In the genomic region with DNA sequence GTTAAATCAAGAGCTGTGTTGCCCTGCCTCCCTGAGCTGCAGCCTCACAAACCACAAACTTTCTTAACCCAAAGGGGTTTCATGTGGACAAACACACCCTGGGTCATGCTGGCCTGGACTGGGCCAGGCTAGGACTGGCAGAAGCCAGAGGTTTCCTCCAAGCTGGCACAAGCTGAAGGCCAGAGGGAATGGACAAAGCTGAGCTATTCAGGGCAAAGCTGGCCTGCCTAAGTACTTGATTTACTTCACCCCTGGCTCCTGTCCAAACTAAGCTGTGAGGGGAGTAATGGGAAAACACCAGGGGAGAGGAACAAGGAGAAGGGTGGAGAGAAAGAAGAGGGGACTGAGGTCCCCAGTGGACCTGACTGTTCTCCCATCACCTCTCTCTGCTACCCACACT, we compare ENCODE assay signal across 23 cellular contexts. TPM values are rescaled to one million over a fixed set of nuclear protein-coding genes. Genes with fewer than 3 reads are reported as not detected.
DNase-seq lines count a peak whose midpoint lies in the region; TF ChIP-seq lines count a peak whose summit lies in the region.
"Had no signal": no experiment of that assay in that cellular context is flagged by ENCODE, and none has a peak within 500 bp of the region (broad histone marks: within the 10 kb centered on the region; RNA-seq: fewer than 3 reads in every experiment).

No MANE protein-coding gene starts in this region.

- H3K36me3 Mint-ChIP-seq in MCF 10A (ENCODE audit: insufficient read depth, unreplicated experiment) (peaks cover 7% of the 10 kb centered on the region), nephron progenitor cell (ENCODE audit: low read depth) (peaks cover 81% of the 10 kb centered on the region)
- peaks cover 3% of the 10 kb centered on the region for H3K36me3 Mint-ChIP-seq in activated CD4-positive, alpha-beta memory T cell treated with anti-CD3 and anti-CD28 coated beads, Interleukin-2, amount 10 ng/mL, durations not matched to agents 7 days and 5 days (ENCODE audit: low read depth)

- H3K4me1 Mint-ChIP-seq in MCF 10A (ENCODE audit: insufficient read depth, unreplicated experiment) (peaks cover 20% of the 10 kb centered on the region), nephron progenitor cell (peaks cover 9% of the 10 kb centered on the region)
- no peaks in the 10 kb centered on the region for H3K4me1 Mint-ChIP-seq in activated CD4-positive, alpha-beta memory T cell treated with anti-CD3 and anti-CD28 coated beads, Interleukin-2, amount 10 ng/mL, durations not matched to agents 7 days and 5 days
- H3K4me1 Mint-ChIP-seq: activated CD4-positive, alpha-beta T cell treated with anti-CD3 and anti-CD28 coated beads for 36 hours; activated naive CD8-positive, alpha-beta T cell treated with anti-CD3 and anti-CD28 coated beads, Interleukin-2, amount 10 ng/mL, durations not matched to agents 7 days and 5 days had no signal

- no peak overlapping the region for H3K27ac ChIP-seq in mammary epithelial cell (ENCODE audit: insufficient read depth, low read depth, low read length)
- H3K27ac ChIP-seq: A549 had no signal

- BruUV-seq in MCF 10A (replicated peaks; lab: Mats Ljungman, UMichigan) (no TSS peak), mammary epithelial cell (replicated peaks; lab: Mats Ljungman, UMichigan) (no TSS peak)

- TF ChIP-seq CTCF in MCF 10A (IDR thresholded peaks at IDR 0.05; ENCODE audit: unreplicated experiment): no peak
- no peak for TF ChIP-seq CTCF in mammary epithelial cell (conservative IDR thresholded peaks at IDR 0.05 in 1 of 2, IDR thresholded peaks at IDR 0.05 in 1 of 2; ENCODE audit: extremely low read depth in 1 of 2, insufficient read depth in 1 of 2, low read depth in 1 of 2, low read length in 2 of 2)
- no peak for TF ChIP-seq CTCF in nephron progenitor cell (IDR thresholded peaks at IDR 0.05)

- H3K4me1 ChIP-seq in mammary epithelial cell (ENCODE audit: insufficient read depth, low read length): peaks cover 20% of the 10 kb centered on the region
- H3K4me1 ChIP-seq: A549 had no signal

- H3K27ac Mint-ChIP-seq in MCF 10A (ENCODE audit: low read depth, unreplicated experiment) (peak overlapping the region; percentile 20), nephron progenitor cell (no peak overlapping the region)
- no peak overlapping the region for H3K27ac Mint-ChIP-seq in activated CD4-positive, alpha-beta memory T cell treated with anti-CD3 and anti-CD28 coated beads, Interleukin-2, amount 10 ng/mL, durations not matched to agents 7 days and 5 days
- H3K27ac Mint-ChIP-seq: activated CD4-positive, alpha-beta T cell treated with anti-CD3 and anti-CD28 coated beads for 36 hours; activated naive CD8-positive, alpha-beta T cell treated with anti-CD3 and anti-CD28 coated beads, Interleukin-2, amount 10 ng/mL, durations not matched to agents 7 days and 5 days; progenitor cell of endocrine pancreas had no signal

- H3K27me3 Mint-ChIP-seq in MCF 10A (ENCODE audit: insufficient read depth, unreplicated experiment): no peaks in the 10 kb centered on the region
- H3K27me3 Mint-ChIP-seq in activated CD4-positive, alpha-beta memory T cell treated with anti-CD3 and anti-CD28 coated beads, Interleukin-2, amount 10 ng/mL, durations not matched to agents 7 days and 5 days: peaks cover 22% of the 10 kb centered on the region
- peaks cover 2% of the 10 kb centered on the region for H3K27me3 Mint-ChIP-seq in nephron progenitor cell (ENCODE audit: low read depth, poor library complexity)
- H3K27me3 Mint-ChIP-seq: progenitor cell of endocrine pancreas had no signal

- H3K27me3 ChIP-seq in mammary epithelial cell (ENCODE audit: insufficient read depth, low read length): no peaks in the 10 kb centered on the region

- POLR2A ChIA-PET in MCF 10A (lab: Yijun Ruan, JAX): no interaction called here
- POLR2A ChIA-PET in activated CD4-positive, alpha-beta memory T cell treated with anti-CD3 and anti-CD28 coated beads, Interleukin-2, amount 10 ng/mL, durations not matched to agents 7 days and 5 days (lab: Charles Lee): no interaction called here

- no peak overlapping the region for H3K4me2 ChIP-seq in mammary epithelial cell (ENCODE audit: insufficient read depth, low read depth, low read length)
- H3K4me2 ChIP-seq: A549 had no signal

- DNase-seq in MCF 10A (ENCODE audit: unreplicated experiment) (peak; percentile 36), mammary epithelial cell (no peak), dermis blood vessel endothelial cell (peak; percentile 8), midbrain (lab: John Stamatoyannopoulos, UW) (peak; percentile 36), UCSD-AML1 (lab: John Stamatoyannopoulos, UW; ENCODE audit: unreplicated experiment) (no peak), NCI-H187 (lab: John Stamatoyannopoulos, UW) (no peak), nephron progenitor cell (no peak)
- no peak for DNase-seq in activated CD4-positive, alpha-beta memory T cell treated with anti-CD3 and anti-CD28 coated beads, Interleukin-2, amount 10 ng/mL, durations not matched to agents 7 days and 5 days
- DNase-seq: activated CD4-positive, alpha-beta T cell treated with anti-CD3 and anti-CD28 coated beads for 36 hours; activated effector memory CD4-positive, alpha-beta T cell treated with anti-CD3 and anti-CD28 coated beads, Interleukin-2, amount 50 U/mL, for 16 hours; activated naive CD8-positive, alpha-beta T cell treated with anti-CD3 and anti-CD28 coated beads, Interleukin-2, amount 10 ng/mL, durations not matched to agents 7 days and 5 days; activated T-cell treated with anti-CD3 and anti-CD28 coated beads, Interleukin-2, amount 50 U/mL, for 1 hour; AML-193; cerebellar nuclear complex; DMS153; kidney; lower lobe of right lung; NCI-H1105; NCI-H2081; stimulated activated naive CD4-positive, alpha-beta T cell treated with Interleukin-2 at 50 U/mL for 16 hours had no signal

- no peak overlapping the region for H2AFZ ChIP-seq in mammary epithelial cell (ENCODE audit: low read depth, low read length)

- no peak overlapping the region for H3K9ac ChIP-seq in mammary epithelial cell (ENCODE audit: insufficient read depth, low read length)

- dilution Hi-C loops in mammary epithelial cell (cut with HindIII; ENCODE audit: low sequenced_read_pairs): loop anchor here (10.0 kb wide), 1 partner anchor 196 kb away; a partner anchor contains a TSS

- CTCF ChIA-PET in MCF 10A (lab: Yijun Ruan, JAX): no interaction called here
- CTCF ChIA-PET in mammary epithelial cell (lab: Charles Lee; ENCODE audit: low non-redundant PET): no interaction called here
- CTCF ChIA-PET in activated CD4-positive, alpha-beta memory T cell treated with anti-CD3 and anti-CD28 coated beads, Interleukin-2, amount 10 ng/mL, durations not matched to agents 7 days and 5 days (lab: Charles Lee): no interaction called here

- H3K9me3 Mint-ChIP-seq in MCF 10A (ENCODE audit: unreplicated experiment) (no peaks in the 10 kb centered on the region), nephron progenitor cell (peaks cover 56% of the 10 kb centered on the region)
- H3K9me3 Mint-ChIP-seq in activated CD4-positive, alpha-beta memory T cell treated with anti-CD3 and anti-CD28 coated beads, Interleukin-2, amount 10 ng/mL, durations not matched to agents 7 days and 5 days: peaks cover 16% of the 10 kb centered on the region

- no peak overlapping the region for H3K4me3 ChIP-seq in mammary epithelial cell (replicated peaks in 1 of 3; ENCODE audit: insufficient read depth in 1 of 3, low read depth in 2 of 3, low read length in 3 of 3)
- H3K4me3 ChIP-seq: A549, lower lobe of right lung had no signal

- H3K9me3 ChIP-seq in mammary epithelial cell (replicated peaks; ENCODE audit: insufficient read depth, low read length): no peaks in the 10 kb centered on the region

- intact Hi-C loops in MCF 10A (cut with micrococcal nuclease) (no loop called here), mammary epithelial cell (cut with micrococcal nuclease) (no loop called here)

- H3K79me2 ChIP-seq in mammary epithelial cell (ENCODE audit: insufficient read depth, low read length): no peaks in the 10 kb centered on the region

- H4K20me1 ChIP-seq in mammary epithelial cell (ENCODE audit: insufficient read depth, low read length): no peaks in the 10 kb centered on the region

- H3K36me3 ChIP-seq in mammary epithelial cell (ENCODE audit: insufficient read depth, low read length): no peaks in the 10 kb centered on the region
- H3K36me3 ChIP-seq: lower lobe of right lung had no signal

- H3K4me3 Mint-ChIP-seq in MCF 10A (ENCODE audit: unreplicated experiment) (no peak overlapping the region), nephron progenitor cell (no peak overlapping the region)
- H3K4me3 Mint-ChIP-seq in activated CD4-positive, alpha-beta memory T cell treated with anti-CD3 and anti-CD28 coated beads, Interleukin-2, amount 10 ng/mL, durations not matched to agents 7 days and 5 days: no peak overlapping the region
- H3K4me3 Mint-ChIP-seq: activated CD4-positive, alpha-beta T cell treated with anti-CD3 and anti-CD28 coated beads for 36 hours; activated naive CD8-positive, alpha-beta T cell treated with anti-CD3 and anti-CD28 coated beads, Interleukin-2, amount 10 ng/mL, durations not matched to agents 7 days and 5 days had no signal

- in situ Hi-C loops in mammary epithelial cell (cut with MboI; ENCODE audit: low sequenced_read_pairs in 2 of 2): no loop called here

RNA-seq across cellular contexts. Expression of a gene that starts 6.2 kb away (rescaled TPM):
- total RNA-seq in MCF 10A (2022): 1.3 and 2.3 TPM in 2 replicates
- 1 to 10 TPM; 1.2 to 3.5 TPM for total RNA-seq in mammary epithelial cell
- 1.8 TPM for polyA plus RNA-seq in mammary epithelial cell
- 11.2 TPM for polyA minus RNA-seq in mammary epithelial cell
- 2.0 and 3.7 TPM in 2 replicates for total RNA-seq in dermis blood vessel endothelial cell
- 1 to 10 TPM; 1.2 to 1.4 TPM for total RNA-seq in activated CD4-positive, alpha-beta memory T cell treated with anti-CD3 and anti-CD28 coated beads, Interleukin-2, amount 10 ng/mL, durations not matched to agents 7 days and 5 days
- total RNA-seq: M059J had no signal

RNA-seq across cellular contexts. Expression of a gene that starts 54.9 kb away (rescaled TPM):
- total RNA-seq in MCF 10A (2022) (6.6 and 8.4 TPM in 2 replicates), mammary epithelial cell (10 to 100 TPM in 1 of 2 donors, 1 to 10 TPM in 1; 1.2 to 12.5 TPM), dermis blood vessel endothelial cell (4.1 and 4.6 TPM in 2 replicates)
- 15.6 TPM for polyA plus RNA-seq in mammary epithelial cell
- polyA minus RNA-seq in mammary epithelial cell: 2.8 TPM
- total RNA-seq in activated CD4-positive, alpha-beta memory T cell treated with anti-CD3 and anti-CD28 coated beads, Interleukin-2, amount 10 ng/mL, durations not matched to agents 7 days and 5 days: 10 to 100 TPM; 37.0 to 40.6 TPM

RNA-seq across cellular contexts. Expression of a gene that starts 55.2 kb away (rescaled TPM):
- total RNA-seq in MCF 10A (2022): 43.5 and 49.5 TPM in 2 replicates
- total RNA-seq in mammary epithelial cell: 10 to 100 TPM; 61.2 to 64.5 TPM
- polyA plus RNA-seq in mammary epithelial cell: 37.8 TPM
- polyA minus RNA-seq in mammary epithelial cell: 61.1 TPM
- 53.6 and 62.1 TPM in 2 replicates for total RNA-seq in dermis blood vessel endothelial cell
- total RNA-seq in activated CD4-positive, alpha-beta memory T cell treated with anti-CD3 and anti-CD28 coated beads, Interleukin-2, amount 10 ng/mL, durations not matched to agents 7 days and 5 days: 100 to 1,000 TPM; 190 to 203 TPM

Comparison
In these comparisons a context has a peak if more than half of its experiments do, and no peak if none do; other contexts are left out.
1. DNase-seq: peak in MCF 10A (single experiment), dermis blood vessel endothelial cell (single experiment) and midbrain (single experiment); none in mammary epithelial cell (single experiment), UCSD-AML1 (single experiment), NCI-H187 (0 of 2), activated CD4-positive, alpha-beta memory T cell treated with anti-CD3 and anti-CD28 coated beads, Interleukin-2, amount 10 ng/mL, durations not matched to agents 7 days and 5 days (single experiment) and nephron progenitor cell (single experiment).